16 cellular contexts compared by ENCODE assay signal in the genomic region with DNA sequence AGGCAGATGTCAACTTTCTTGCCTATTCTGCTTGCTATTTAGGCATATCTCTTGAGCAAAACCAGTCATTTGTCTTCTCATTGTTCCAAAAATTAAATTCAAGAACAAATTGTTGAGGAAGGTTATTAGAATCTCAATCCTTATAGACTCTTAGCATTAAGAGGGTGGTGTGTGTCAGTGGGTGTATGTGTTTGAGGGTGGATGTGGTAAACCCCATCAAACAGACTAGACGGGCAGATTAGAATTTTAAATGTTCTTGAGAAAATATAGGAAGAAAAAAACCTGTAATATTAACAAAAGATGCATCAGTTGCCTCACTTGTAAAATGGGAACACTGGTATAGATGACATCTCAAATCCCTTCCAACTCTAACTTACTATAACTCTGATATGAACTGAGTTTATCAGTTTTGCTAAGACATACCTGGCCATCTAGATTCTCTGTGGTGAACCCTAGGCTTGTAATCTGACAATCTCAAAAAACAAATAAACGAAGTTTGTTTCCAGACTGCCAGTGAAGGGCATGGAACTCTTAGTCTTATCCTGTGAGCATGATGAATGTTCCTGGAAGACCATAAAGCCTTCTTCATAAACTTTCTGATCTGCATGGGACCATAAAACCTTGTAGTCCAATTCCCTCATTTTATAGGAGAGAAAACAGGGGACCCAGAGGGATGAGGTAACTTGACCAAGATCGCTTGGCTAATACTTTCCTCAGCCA.
DNase-seq lines count a peak whose midpoint lies in the region; ATAC-seq lines count a peak whose summit lies in the region.
"Had no signal": no experiment of that assay in that cellular context is flagged by ENCODE, and none has a peak within 500 bp of the region (broad histone marks: within the 10 kb centered on the region; RNA-seq: fewer than 3 reads in every experiment).

No MANE protein-coding gene starts in this region.

- ATAC-seq in activated naive CD4-positive, alpha-beta T cell treated with anti-CD3 and anti-CD28 coated beads, Interleukin-2, amount 50 U/mL, for 72 hours, result no peak
- ATAC-seq in left lobe of liver (peak; percentile 24), HG03025 (IDR thresholded peaks at IDR 0.05; ENCODE audit: low FRiP score, unreplicated experiment) (no peak)
- ATAC-seq in stimulated activated naive B cell treated with anti-CD40 and anti-IgM and Interleukin-4, amounts not matched to agents 10 μg/mL and 1 μg/mL and 100 μg/mL, for 72 hours (replicated peaks), result no peak
- ATAC-seq: right cardiac atrium had no signal

- H3K4me3 Mint-ChIP-seq in activated naive CD4-positive, alpha-beta T cell treated with anti-CD3 and anti-CD28 coated beads, Interleukin-2, amount 10 ng/mL, durations not matched to agents 7 days and 5 days, result no peak overlapping the region
- H3K4me3 Mint-ChIP-seq in stimulated activated naive B cell treated with anti-CD40 and anti-IgM and Interleukin-4, amounts not matched to agents 10 μg/mL and 1 μg/mL and 100 μg/mL, for 72 hours, result no peak overlapping the region
- H3K4me3 Mint-ChIP-seq: nephron had no signal

- peaks cover 91% of the 10 kb centered on the region for H3K4me1 Mint-ChIP-seq in activated naive CD4-positive, alpha-beta T cell treated with anti-CD3 and anti-CD28 coated beads, Interleukin-2, amount 10 ng/mL, durations not matched to agents 7 days and 5 days
- H3K4me1 Mint-ChIP-seq in stimulated activated naive B cell treated with anti-CD40 and anti-IgM and Interleukin-4, amounts not matched to agents 10 μg/mL and 1 μg/mL and 100 μg/mL, for 72 hours, result peaks cover 50 to 89% of the 10 kb centered on the region in 2 donors

- no peak for DNase-seq in activated naive CD4-positive, alpha-beta T cell treated with anti-CD3 and anti-CD28 coated beads, Interleukin-2, amount 10 ng/mL, durations not matched to agents 7 days and 5 days
- no peak for DNase-seq in activated naive CD4-positive, alpha-beta T cell treated with anti-CD3 and anti-CD28 coated beads, Interleukin-2, amount 50 U/mL, for 72 hours (ENCODE audit: low spot score in 2 of 2)
- DNase-seq in T-helper 22 cell (ENCODE audit: low read depth) (peak; percentile 32), left lobe of liver (ENCODE audit: low spot score) (no peak), kidney tubule cell (ENCODE audit: low spot score) (no peak), NCI-H226 (no peak)
- DNase-seq in stimulated activated naive B cell treated with anti-CD40 and anti-IgM and Interleukin-4, amounts not matched to agents 10 μg/mL and 1 μg/mL and 100 μg/mL, for 72 hours, result no peak
- DNase-seq: activated CD4-positive, alpha-beta T cell treated with anti-CD3 and anti-CD28 coated beads for 48 hours; activated gamma-delta T cell treated with Interleukin-2 at 50 U/mL for 16 hours; GM23248; MV-4-11; right cardiac atrium; stimulated activated CD4-positive, alpha-beta T cell treated with anti-CD3 and anti-CD28 coated beads, Interleukin-1b, Interleukin-23, amount 100 ng/mL, for 48 hours; SW 1271 had no signal

- H3K27me3 Mint-ChIP-seq in activated naive CD4-positive, alpha-beta T cell treated with anti-CD3 and anti-CD28 coated beads, Interleukin-2, amount 10 ng/mL, durations not matched to agents 7 days and 5 days, result no peaks in the 10 kb centered on the region
- no peaks in the 10 kb centered on the region for H3K27me3 Mint-ChIP-seq in stimulated activated naive B cell treated with anti-CD40 and anti-IgM and Interleukin-4, amounts not matched to agents 10 μg/mL and 1 μg/mL and 100 μg/mL, for 72 hours

- H3K36me3 Mint-ChIP-seq in activated naive CD4-positive, alpha-beta T cell treated with anti-CD3 and anti-CD28 coated beads, Interleukin-2, amount 10 ng/mL, durations not matched to agents 7 days and 5 days, result peaks cover 75% of the 10 kb centered on the region
- peaks cover 42 to 67% of the 10 kb centered on the region in 2 donors for H3K36me3 Mint-ChIP-seq in activated naive CD4-positive, alpha-beta T cell treated with anti-CD3 and anti-CD28 coated beads, Interleukin-2, amount 50 U/mL, for 72 hours
- peaks cover 25 to 39% of the 10 kb centered on the region in 2 donors for H3K36me3 Mint-ChIP-seq in stimulated activated naive B cell treated with anti-CD40 and anti-IgM and Interleukin-4, amounts not matched to agents 10 μg/mL and 1 μg/mL and 100 μg/mL, for 72 hours

- no peaks in the 10 kb centered on the region for H3K9me3 Mint-ChIP-seq in activated naive CD4-positive, alpha-beta T cell treated with anti-CD3 and anti-CD28 coated beads, Interleukin-2, amount 10 ng/mL, durations not matched to agents 7 days and 5 days
- no peaks in the 10 kb centered on the region for H3K9me3 Mint-ChIP-seq in activated naive CD4-positive, alpha-beta T cell treated with anti-CD3 and anti-CD28 coated beads, Interleukin-2, amount 50 U/mL, for 72 hours
- H3K9me3 Mint-ChIP-seq in stimulated activated naive B cell treated with anti-CD40 and anti-IgM and Interleukin-4, amounts not matched to agents 10 μg/mL and 1 μg/mL and 100 μg/mL, for 72 hours, result no peaks in the 10 kb centered on the region
- H3K9me3 Mint-ChIP-seq: nephron had no signal

- CTCF ChIA-PET in activated naive CD4-positive, alpha-beta T cell treated with anti-CD3 and anti-CD28 coated beads, Interleukin-2, amount 10 ng/mL, durations not matched to agents 7 days and 5 days (lab: Charles Lee), result interaction anchor here (1.3 kb wide), 1 partner anchor 76 kb away, joined by 3 read pairs; no protein-coding TSS in a partner anchor

- H3K27ac Mint-ChIP-seq in activated naive CD4-positive, alpha-beta T cell treated with anti-CD3 and anti-CD28 coated beads, Interleukin-2, amount 10 ng/mL, durations not matched to agents 7 days and 5 days, result peak overlapping the region; percentile 9
- no peak overlapping the region for H3K27ac Mint-ChIP-seq in activated naive CD4-positive, alpha-beta T cell treated with anti-CD3 and anti-CD28 coated beads, Interleukin-2, amount 50 U/mL, for 72 hours
- H3K27ac Mint-ChIP-seq in stimulated activated naive B cell treated with anti-CD40 and anti-IgM and Interleukin-4, amounts not matched to agents 10 μg/mL and 1 μg/mL and 100 μg/mL, for 72 hours, result peak overlapping the region; percentile 65

Comparison
In these comparisons a context has a peak if more than half of its experiments do, and no peak if none do; other contexts are left out.
1. H3K27ac Mint-ChIP-seq: peak in activated naive CD4-positive, alpha-beta T cell treated with anti-CD3 and anti-CD28 coated beads, Interleukin-2, amount 10 ng/mL, durations not matched to agents 7 days and 5 days (single experiment) and stimulated activated naive B cell treated with anti-CD40 and anti-IgM and Interleukin-4, amounts not matched to agents 10 μg/mL and 1 μg/mL and 100 μg/mL, for 72 hours (single experiment); none in activated naive CD4-positive, alpha-beta T cell treated with anti-CD3 and anti-CD28 coated beads, Interleukin-2, amount 50 U/mL, for 72 hours (0 of 2).